ENCODE assay signal across 1 cellular context in genomic region chr12:8904665-8905064, GRCh38.
TF ChIP-seq lines count a peak whose summit lies in the region.

No MANE protein-coding gene starts in this region.

TF ChIP-seq in H1, 55 proteins besides CTCF, POLR2A, EP300 and RAD21:
- TF ChIP-seq ASH2L (IDR thresholded peaks at IDR 0.05; ENCODE audit: low read length), result no peak
- no peak for TF ChIP-seq SP4 (IDR thresholded peaks at IDR 0.05; ENCODE audit: low read length)
- TF ChIP-seq BACH1 (IDR thresholded peaks at IDR 0.05; ENCODE audit: low read length), result no peak
- no peak for TF ChIP-seq SIRT6 (IDR thresholded peaks at IDR 0.05; ENCODE audit: low read length)
- TF ChIP-seq CBX5 (IDR thresholded peaks at IDR 0.05; ENCODE audit: low read depth, low read length), result no peak
TF ChIP-seq in H1: peak in this region for 0.
